ENCODE assay signal across 1 cellular context in the genomic region with DNA sequence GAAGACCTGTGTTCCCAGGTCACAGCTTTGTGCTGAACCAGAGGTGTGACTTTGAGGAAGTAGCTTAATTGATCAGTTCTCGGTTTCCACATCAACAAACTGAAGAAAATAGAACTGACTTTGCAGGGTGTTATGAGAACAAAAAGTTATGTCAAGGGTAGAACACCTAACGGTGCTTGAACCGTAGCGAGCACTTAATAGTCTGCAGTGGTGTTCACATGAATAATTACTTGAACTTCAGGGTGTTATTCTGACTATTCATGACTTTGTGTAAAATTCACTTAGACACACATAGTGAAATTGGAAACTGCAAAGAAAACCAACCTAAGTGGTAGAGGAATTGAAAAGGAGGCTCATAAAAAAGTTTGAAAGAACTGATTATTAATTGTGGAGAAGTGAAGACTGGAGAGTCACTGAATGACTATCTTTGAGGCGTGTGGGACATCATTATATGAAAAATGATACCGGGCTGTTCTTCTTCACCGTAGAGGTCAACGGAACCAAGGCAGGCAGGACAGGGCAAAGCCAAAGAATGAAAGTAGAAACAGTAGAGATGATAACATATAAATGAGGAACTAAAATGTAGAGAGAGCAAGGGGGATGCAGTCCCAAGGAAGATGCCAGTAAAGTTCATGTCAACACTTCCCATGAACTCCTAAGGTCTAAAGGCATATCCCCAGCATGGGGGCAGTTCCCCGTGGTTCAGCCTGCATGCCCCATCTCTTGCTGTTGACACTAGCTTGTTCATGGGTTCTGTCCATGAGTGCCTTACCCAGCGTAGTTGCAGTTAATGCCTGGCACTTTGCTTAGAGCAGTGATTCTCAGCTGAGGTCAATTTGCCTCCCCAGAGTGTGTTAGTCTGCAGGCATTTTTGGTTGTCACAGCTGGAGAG.
TF ChIP-seq lines count a peak whose summit lies in the region.

No MANE protein-coding gene starts in this region.

TF ChIP-seq in HEK293T, 16 proteins besides CTCF, POLR2A, EP300 and RAD21 (continued from another document):
- TF ChIP-seq HDGF (IDR thresholded peaks at IDR 0.05; ENCODE audit: borderline replicate concordance): no peak
- TF ChIP-seq CTBP1 (IDR thresholded peaks at IDR 0.05; ENCODE audit: borderline replicate concordance): no peak
